ENCODE assay signal across 22 cellular contexts in the genomic region with DNA sequence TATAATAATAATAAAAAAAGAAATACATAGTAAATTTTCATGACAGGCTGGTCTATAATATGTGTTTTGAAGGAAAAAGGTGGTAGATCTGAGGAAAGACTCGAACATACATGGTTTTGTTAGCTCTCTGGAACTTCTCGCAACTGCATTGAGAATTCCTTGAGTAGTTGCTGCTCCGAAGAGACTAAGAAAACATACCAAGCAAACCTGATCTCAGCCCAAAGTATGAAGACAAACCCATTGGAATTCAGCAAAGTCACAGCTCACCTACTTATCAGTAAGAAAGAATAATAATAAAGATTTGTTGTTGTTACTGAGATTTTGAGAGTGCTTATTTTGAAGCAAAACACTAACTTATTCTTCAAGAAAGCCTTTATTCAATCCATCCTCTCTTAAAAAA.
DNase-seq lines count a peak whose midpoint lies in the region; FAIRE-seq and TF ChIP-seq lines count a peak whose summit lies in the region.
"Had no signal": no experiment of that assay in that cellular context is flagged by ENCODE, and none has a peak within 500 bp of the region (broad histone marks: within the 10 kb centered on the region; RNA-seq: fewer than 3 reads in every experiment).

No MANE protein-coding gene starts in this region.

- no peak overlapping the region for H3K27ac ChIP-seq in astrocyte (ENCODE audit: low read depth, low read length)
- H3K27ac ChIP-seq: 22Rv1; A549; BLaER1 treated with 17β-estradiol and CSF1 and Interleukin-3, amounts not matched to agents 10 nM and 100 nM; C4-2B had no signal

- FAIRE-seq in astrocyte (lab: Jason Lieb, UNC): no peak
- FAIRE-seq: A549, D721Med, G401.6, GM12891, GM19239 had no signal

- H3K36me3 Mint-ChIP-seq in astrocyte (ENCODE audit: low read depth, unreplicated experiment): no peaks in the 10 kb centered on the region
- H3K36me3 Mint-ChIP-seq: CD8-positive, alpha-beta T cell had no signal

- in situ Hi-C loops in astrocyte of the spinal cord (cut with HindIII; ENCODE audit: low sequenced_read_pairs): no loop called here

- H3K9me3 Mint-ChIP-seq in astrocyte (ENCODE audit: unreplicated experiment): no peaks in the 10 kb centered on the region

- no peaks in the 10 kb centered on the region for H3K36me3 ChIP-seq in astrocyte (ENCODE audit: insufficient read depth, low read length)
- H3K36me3 ChIP-seq: BLaER1 treated with 17β-estradiol and CSF1 and Interleukin-3, amounts not matched to agents 10 nM and 100 nM had no signal

- no peak overlapping the region for H3K27ac Mint-ChIP-seq in astrocyte (ENCODE audit: unreplicated experiment)
- H3K27ac Mint-ChIP-seq: B cell; CD4-positive, alpha-beta T cell; CD8-positive, alpha-beta T cell had no signal

- TF ChIP-seq CTCF in astrocyte (IDR thresholded peaks at IDR 0.05; ENCODE audit: insufficient read depth, low read depth, low read length) (no peak), astrocyte of the spinal cord (IDR thresholded peaks at IDR 0.05; ENCODE audit: low read depth, low read length) (no peak)

- H3K4me1 ChIP-seq in astrocyte (ENCODE audit: insufficient read depth, low read length): no peaks in the 10 kb centered on the region
- H3K4me1 ChIP-seq: A549; BLaER1 treated with 17β-estradiol and CSF1 and Interleukin-3, amounts not matched to agents 10 nM and 100 nM; Caco-2 had no signal

- H3K4me3 ChIP-seq in astrocyte (ENCODE audit: insufficient read depth, low read depth, low read length) (no peak overlapping the region), astrocyte of the spinal cord (ENCODE audit: low read depth, low read length) (no peak overlapping the region)
- H3K4me3 ChIP-seq: A549; BLaER1 treated with 17β-estradiol and CSF1 and Interleukin-3, amounts not matched to agents 10 nM and 100 nM had no signal

- H3K9ac ChIP-seq in astrocyte (ENCODE audit: low read length): no peak overlapping the region
- H3K9ac ChIP-seq: BLaER1 treated with 17β-estradiol and CSF1 and Interleukin-3, amounts not matched to agents 10 nM and 100 nM had no signal

- H3K27me3 Mint-ChIP-seq in astrocyte (ENCODE audit: low read depth, unreplicated experiment): no peaks in the 10 kb centered on the region
- H3K27me3 Mint-ChIP-seq: B cell; CD4-positive, alpha-beta T cell had no signal

- DNase-seq in astrocyte (ENCODE audit: low read depth): peak; percentile 18
- DNase-seq in astrocyte of the spinal cord (ENCODE audit: low read depth, low spot score): peak; percentile 6
- peak; percentile 1 for DNase-seq in iris pigment epithelial cell (ENCODE audit: low read depth)
- DNase-seq in amniotic stem cell (lab: John Stamatoyannopoulos, UW): no peak
- DNase-seq in cerebellar cortex (ENCODE audit: low spot score): no peak
- DNase-seq in NCI-H446 treated with DMSO at 0.1 percent for 48 hours (lab: John Stamatoyannopoulos, UW): no peak
- DNase-seq: AML-193; Caco-2; Calu3; CD4-positive, alpha-beta T cell; CD8-positive, alpha-beta T cell; DMS79 treated with DMSO at 0.1 percent for 48 hours; GF-D8 had no signal

- no peaks in the 10 kb centered on the region for H3K79me2 ChIP-seq in astrocyte (ENCODE audit: insufficient read depth, low read length)

- no peaks in the 10 kb centered on the region for H3K4me1 Mint-ChIP-seq in astrocyte (ENCODE audit: low read depth, unreplicated experiment)
- H3K4me1 Mint-ChIP-seq: B cell had no signal

- no peaks in the 10 kb centered on the region for H3K9me3 ChIP-seq in astrocyte (ENCODE audit: insufficient read depth, low read depth, low read length)
- H3K9me3 ChIP-seq: A549; BLaER1 treated with 17β-estradiol and CSF1 and Interleukin-3, amounts not matched to agents 10 nM and 100 nM; Caco-2 had no signal

- no peak overlapping the region for H3K4me3 Mint-ChIP-seq in astrocyte (ENCODE audit: unreplicated experiment)
- H3K4me3 Mint-ChIP-seq: B cell; CD4-positive, alpha-beta T cell; CD8-positive, alpha-beta T cell had no signal

- no peak overlapping the region for H3K4me2 ChIP-seq in astrocyte (ENCODE audit: low read length)
- H3K4me2 ChIP-seq: A549; BLaER1 treated with 17β-estradiol and CSF1 and Interleukin-3, amounts not matched to agents 10 nM and 100 nM had no signal

- H4K20me1 ChIP-seq in astrocyte (ENCODE audit: insufficient read depth, low read length): no peaks in the 10 kb centered on the region
- H4K20me1 ChIP-seq: BLaER1 treated with 17β-estradiol and CSF1 and Interleukin-3, amounts not matched to agents 10 nM and 100 nM had no signal

- H2AFZ ChIP-seq in astrocyte (ENCODE audit: low read depth, low read length): no peak overlapping the region

- no peaks in the 10 kb centered on the region for H3K27me3 ChIP-seq in astrocyte (ENCODE audit: insufficient read depth, low read length)
- H3K27me3 ChIP-seq: BLaER1 treated with 17β-estradiol and CSF1 and Interleukin-3, amounts not matched to agents 10 nM and 100 nM had no signal

Comparison
In these comparisons a context has a peak if more than half of its experiments do, and no peak if none do; other contexts are left out.
1. DNase-seq: peak in astrocyte (single experiment), astrocyte of the spinal cord (single experiment) and iris pigment epithelial cell (single experiment); none in amniotic stem cell (single experiment), cerebellar cortex (single experiment) and NCI-H446 treated with DMSO at 0.1 percent for 48 hours (single experiment).